In genomic region chr13:49967456-49967855, GRCh38 we compare ENCODE assay signal across 26 cellular contexts.
"Had no signal": no experiment of that assay in that cellular context is flagged by ENCODE, and none has a peak within 500 bp of the region (broad histone marks: within the 10 kb centered on the region; RNA-seq: fewer than 3 reads in every experiment).

No MANE protein-coding gene starts in this region.

- DNase-seq: stimulated activated CD4-positive, alpha-beta T cell treated with anti-CD3 and anti-CD28 coated beads, Interleukin-2, amount 100 ng/mL, for 48 hours; stimulated activated CD4-positive, alpha-beta T cell treated with anti-CD3 and anti-CD28 coated beads, Interleukin-4, amount 100 ng/mL, for 1 hour; stimulated activated CD4-positive, alpha-beta T cell treated with anti-CD3 and anti-CD28 coated beads, Interleukin-4, amount 100 ng/mL, for 24 hours; stimulated activated CD4-positive, alpha-beta T cell treated with anti-CD3 and anti-CD28 coated beads, Interleukin-4, amount 100 ng/mL, for 4 hours; stimulated activated CD8-positive, alpha-beta memory T cell treated with anti-CD3 and anti-CD28 coated beads, Interleukin-4, amount 100 ng/mL, for 48 hours; stimulated activated naive B cell treated with anti-CD40 and anti-IgM and Interleukin-4, amounts not matched to agents 10 μg/mL and 1 μg/mL and 100 μg/mL, for 72 hours; stimulated activated naive CD4-positive, alpha-beta T cell; stimulated activated naive CD4-positive, alpha-beta T cell treated with Interleukin-2 at 50 U/mL for 16 hours; stimulated activated naive CD8-positive, alpha-beta T cell treated with anti-CD3 and anti-CD28 coated beads, Interleukin-15, amount 100 ng/mL, for 72 hours; stimulated activated naive CD8-positive, alpha-beta T cell treated with anti-CD3 and anti-CD28 coated beads, Interleukin-15, Interleukin-2, amounts not matched to agents 100 U/mL and 50 U/mL, for 24 hours; stomach; substantia nigra; testis; thyroid gland; tibial artery; transverse colon; trophoblast cell; upper lobe of left lung; upper lobe of right lung; uterus had no signal

- H3K9me3 ChIP-seq: suprapubic skin, testis, thoracic aorta, thyroid gland, upper lobe of left lung, upper lobe of right lung, uterus, vagina had no signal

- ATAC-seq: stimulated activated effector memory CD8-positive, alpha-beta T cell treated with anti-CD3 and anti-CD28 coated beads, Interleukin-12 subunit alpha, Interleukin-12 subunit beta, amount 100 ng/mL, for 72 hours; stimulated activated memory B cell treated with anti-CD40 and anti-IgM and Interleukin-4, amounts not matched to agents 10 μg/mL and 1 μg/mL and 100 μg/mL, for 72 hours; stimulated activated naive B cell treated with anti-CD40 and anti-IgM and Interleukin-4, amounts not matched to agents 10 μg/mL and 1 μg/mL and 100 μg/mL, for 72 hours; stimulated activated naive CD8-positive, alpha-beta T cell treated with anti-CD3 and anti-CD28 coated beads, Interleukin-15, amount 100 ng/mL, for 72 hours; stimulated activated naive CD8-positive, alpha-beta T cell treated with anti-CD3 and anti-CD28 coated beads, Interleukin-15, Interleukin-2, amounts not matched to agents 100 U/mL and 50 U/mL, for 24 hours; upper lobe of right lung had no signal

- H3K27ac ChIP-seq: stomach, suprapubic skin, testis, thoracic aorta, thyroid gland, tibial artery, tibial nerve, transverse colon, upper lobe of left lung, upper lobe of right lung, uterus, vagina had no signal

- H3K4me1 ChIP-seq: suprapubic skin, testis, thyroid gland, tibial artery, tibial nerve, upper lobe of left lung, upper lobe of right lung, uterus, vagina had no signal

- H3K36me3 ChIP-seq: stomach, suprapubic skin, thyroid gland, transverse colon, upper lobe of left lung, upper lobe of right lung, uterus, vagina had no signal

- H3K4me3 ChIP-seq: stomach, suprapubic skin, testis, thoracic aorta, thyroid gland, tibial artery, tibial nerve, transverse colon, upper lobe of left lung, upper lobe of right lung, uterus, vagina had no signal
